ENCODE assay signal across 18 cellular contexts in genomic region chr6:85111481-85112001, GRCh38.
DNase-seq lines count a peak whose midpoint lies in the region; ATAC-seq and TF ChIP-seq lines count a peak whose summit lies in the region.
"Had no signal": no experiment of that assay in that cellular context is flagged by ENCODE, and none has a peak within 500 bp of the region (broad histone marks: within the 10 kb centered on the region; RNA-seq: fewer than 3 reads in every experiment).

No MANE protein-coding gene starts in this region.

- H3K27me3 ChIP-seq in hepatocyte (no peaks in the 10 kb centered on the region), uterus (no peaks in the 10 kb centered on the region)
- H3K27me3 ChIP-seq: BLaER1 treated with 17β-estradiol and CSF1 and Interleukin-3, amounts not matched to agents 10 nM and 100 nM had no signal

- H3K9me2 ChIP-seq in hepatocyte (replicated peaks; ENCODE audit: insufficient read depth): no peaks in the 10 kb centered on the region

- intact Hi-C loops in uterus (cut with DNase I; ENCODE audit: low total_unique reads): no loop called here

- H3K36me3 ChIP-seq in hepatocyte (replicated peaks; ENCODE audit: insufficient read depth, low read depth): no peaks in the 10 kb centered on the region
- no peaks in the 10 kb centered on the region for H3K36me3 ChIP-seq in uterus
- H3K36me3 ChIP-seq: BLaER1 treated with 17β-estradiol and CSF1 and Interleukin-3, amounts not matched to agents 10 nM and 100 nM had no signal

- H3K4me1 Mint-ChIP-seq in brain: peaks cover 43% of the 10 kb centered on the region
- no peaks in the 10 kb centered on the region for H3K4me1 Mint-ChIP-seq in type B pancreatic cell (ENCODE audit: unreplicated experiment)
- no peaks in the 10 kb centered on the region for H3K4me1 Mint-ChIP-seq in activated CD4-positive, alpha-beta T cell treated with anti-CD3 and anti-CD28 coated beads, Interleukin-2, amount 10 ng/mL, durations not matched to agents 7 days and 5 days
- H3K4me1 Mint-ChIP-seq: activated naive CD8-positive, alpha-beta T cell treated with anti-CD3 and anti-CD28 coated beads, Interleukin-2, amount 10 ng/mL, durations not matched to agents 7 days and 5 days; naive thymus-derived CD4-positive, alpha-beta T cell had no signal

- CTCF ChIA-PET in activated CD4-positive, alpha-beta T cell treated with anti-CD3 and anti-CD28 coated beads, Interleukin-2, amount 10 ng/mL, durations not matched to agents 7 days and 5 days (lab: Charles Lee): no interaction called here

- H3K27ac Mint-ChIP-seq in brain (peak overlapping the region; percentile 5 to 78 (median 26)), type B pancreatic cell (no peak overlapping the region)
- H3K27ac Mint-ChIP-seq in activated CD4-positive, alpha-beta T cell treated with anti-CD3 and anti-CD28 coated beads, Interleukin-2, amount 10 ng/mL, durations not matched to agents 7 days and 5 days: no peak overlapping the region
- H3K27ac Mint-ChIP-seq: activated naive CD8-positive, alpha-beta T cell treated with anti-CD3 and anti-CD28 coated beads, Interleukin-2, amount 10 ng/mL, durations not matched to agents 7 days and 5 days; naive thymus-derived CD4-positive, alpha-beta T cell had no signal

- no peak overlapping the region for H2AFZ ChIP-seq in hepatocyte

- no peaks in the 10 kb centered on the region for H3K79me2 ChIP-seq in hepatocyte

- H3K36me3 Mint-ChIP-seq in brain (no peaks in the 10 kb centered on the region), type B pancreatic cell (no peaks in the 10 kb centered on the region)
- H3K36me3 Mint-ChIP-seq in activated CD4-positive, alpha-beta T cell treated with anti-CD3 and anti-CD28 coated beads, Interleukin-2, amount 10 ng/mL, durations not matched to agents 7 days and 5 days (ENCODE audit: low read depth): no peaks in the 10 kb centered on the region
- H3K36me3 Mint-ChIP-seq: activated naive CD8-positive, alpha-beta T cell treated with anti-CD3 and anti-CD28 coated beads, Interleukin-2, amount 10 ng/mL, durations not matched to agents 7 days and 5 days; naive thymus-derived CD4-positive, alpha-beta T cell had no signal

- no peak overlapping the region for H3K4me2 ChIP-seq in hepatocyte
- H3K4me2 ChIP-seq: BLaER1 treated with 17β-estradiol and CSF1 and Interleukin-3, amounts not matched to agents 10 nM and 100 nM had no signal

- POLR2A ChIA-PET in activated CD4-positive, alpha-beta T cell treated with anti-CD3 and anti-CD28 coated beads, Interleukin-2, amount 10 ng/mL, durations not matched to agents 7 days and 5 days (lab: Charles Lee): no interaction called here

- H3K27ac ChIP-seq in hepatocyte (no peak overlapping the region), uterus (peak overlapping the region; percentile 8 to 28)
- H3K27ac ChIP-seq: BLaER1 treated with 17β-estradiol and CSF1 and Interleukin-3, amounts not matched to agents 10 nM and 100 nM had no signal

- H3K9me3 Mint-ChIP-seq in brain (peaks cover 0 to 4% (median 0%) of the 10 kb centered on the region in 5 experiments), type B pancreatic cell (no peaks in the 10 kb centered on the region)
- no peaks in the 10 kb centered on the region for H3K9me3 Mint-ChIP-seq in activated CD4-positive, alpha-beta T cell treated with anti-CD3 and anti-CD28 coated beads, Interleukin-2, amount 10 ng/mL, durations not matched to agents 7 days and 5 days
- H3K9me3 Mint-ChIP-seq: activated naive CD8-positive, alpha-beta T cell treated with anti-CD3 and anti-CD28 coated beads, Interleukin-2, amount 10 ng/mL, durations not matched to agents 7 days and 5 days had no signal

- ATAC-seq in HG02852 (IDR thresholded peaks at IDR 0.05; ENCODE audit: unreplicated experiment): no peak
- ATAC-seq: naive thymus-derived CD4-positive, alpha-beta T cell had no signal

- H3K4me1 ChIP-seq in hepatocyte (ENCODE audit: insufficient read depth): no peaks in the 10 kb centered on the region
- H3K4me1 ChIP-seq in uterus: peaks cover 0 to 6% of the 10 kb centered on the region in 2 donors
- H3K4me1 ChIP-seq: BLaER1 treated with 17β-estradiol and CSF1 and Interleukin-3, amounts not matched to agents 10 nM and 100 nM had no signal

- no peak for TF ChIP-seq POLR2A in uterus (IDR thresholded peaks at IDR 0.05)

- H3K27me3 Mint-ChIP-seq in brain (peaks cover 10% of the 10 kb centered on the region), type B pancreatic cell (no peaks in the 10 kb centered on the region)
- H3K27me3 Mint-ChIP-seq in activated CD4-positive, alpha-beta T cell treated with anti-CD3 and anti-CD28 coated beads, Interleukin-2, amount 10 ng/mL, durations not matched to agents 7 days and 5 days: no peaks in the 10 kb centered on the region
- H3K27me3 Mint-ChIP-seq: activated naive CD8-positive, alpha-beta T cell treated with anti-CD3 and anti-CD28 coated beads, Interleukin-2, amount 10 ng/mL, durations not matched to agents 7 days and 5 days had no signal

- 57% methylated on average over 7 of the region's 7 CpGs for WGBS in hepatocyte (ENCODE audit: low lambda C conversion rate, missing lambda C conversion rate)

- H3K9me3 ChIP-seq in hepatocyte (ENCODE audit: low read depth) (no peaks in the 10 kb centered on the region), uterus (no peaks in the 10 kb centered on the region)
- H3K9me3 ChIP-seq: BLaER1 treated with 17β-estradiol and CSF1 and Interleukin-3, amounts not matched to agents 10 nM and 100 nM had no signal

- TF ChIP-seq CTCF in brain (conservative IDR thresholded peaks at IDR 0.05) (no peak), hepatocyte (IDR thresholded peaks at IDR 0.05; ENCODE audit: poor library complexity) (no peak), uterus (IDR thresholded peaks at IDR 0.05) (no peak), type B pancreatic cell (conservative IDR thresholded peaks at IDR 0.05) (no peak)

- DNase-seq in NCI-H748 (lab: John Stamatoyannopoulos, UW; ENCODE audit: unreplicated experiment) (peak; percentile 65), NCI-H748 treated with DMSO at 0.1 percent for 48 hours (lab: John Stamatoyannopoulos, UW) (no peak), hepatocyte (ENCODE audit: low spot score) (peak; percentile 16), uterus (peak; percentile 48 to 54), type B pancreatic cell (ENCODE audit: extremely low spot score, unreplicated experiment) (no peak)
- no peak for DNase-seq in activated CD4-positive, alpha-beta T cell treated with anti-CD3 and anti-CD28 coated beads, Interleukin-2, amount 10 ng/mL, durations not matched to agents 7 days and 5 days
- DNase-seq: 8988T; activated CD4-positive, CD25-positive, alpha-beta regulatory T cell treated with anti-CD3 and anti-CD28 coated beads, Interleukin-2, amount 50 U/mL, for 72 hours; activated naive CD8-positive, alpha-beta T cell treated with anti-CD3 and anti-CD28 coated beads, Interleukin-2, amount 10 ng/mL, durations not matched to agents 7 days and 5 days; effector memory CD4-positive, alpha-beta T cell; MM.1S; naive thymus-derived CD4-positive, alpha-beta T cell; NCI-H1930; NCI-H510A; SIG-M5 had no signal

- H3K4me3 Mint-ChIP-seq in brain: peak overlapping the region in 2 of 5 experiments; percentile 19 to 58
- no peak overlapping the region for H3K4me3 Mint-ChIP-seq in type B pancreatic cell
- H3K4me3 Mint-ChIP-seq in activated CD4-positive, alpha-beta T cell treated with anti-CD3 and anti-CD28 coated beads, Interleukin-2, amount 10 ng/mL, durations not matched to agents 7 days and 5 days: no peak overlapping the region
- H3K4me3 Mint-ChIP-seq: activated naive CD8-positive, alpha-beta T cell treated with anti-CD3 and anti-CD28 coated beads, Interleukin-2, amount 10 ng/mL, durations not matched to agents 7 days and 5 days; naive thymus-derived CD4-positive, alpha-beta T cell had no signal

- no peaks in the 10 kb centered on the region for H4K20me1 ChIP-seq in hepatocyte (ENCODE audit: insufficient read depth, poor library complexity, severe bottlenecking)
- H4K20me1 ChIP-seq: BLaER1 treated with 17β-estradiol and CSF1 and Interleukin-3, amounts not matched to agents 10 nM and 100 nM had no signal

- no peak overlapping the region for H3K4me3 ChIP-seq in hepatocyte
- H3K4me3 ChIP-seq in uterus: no peak overlapping the region
- H3K4me3 ChIP-seq: BLaER1 treated with 17β-estradiol and CSF1 and Interleukin-3, amounts not matched to agents 10 nM and 100 nM had no signal

Comparison
In these comparisons a context has a peak if more than half of its experiments do, and no peak if none do; other contexts are left out.
1. DNase-seq: peak in NCI-H748 (single experiment), hepatocyte (single experiment) and uterus (2 of 2); none in NCI-H748 treated with DMSO at 0.1 percent for 48 hours (single experiment), type B pancreatic cell (single experiment) and activated CD4-positive, alpha-beta T cell treated with anti-CD3 and anti-CD28 coated beads, Interleukin-2, amount 10 ng/mL, durations not matched to agents 7 days and 5 days (single experiment).
2. H3K27ac Mint-ChIP-seq: peak in brain (5 of 5); none in type B pancreatic cell (single experiment) and activated CD4-positive, alpha-beta T cell treated with anti-CD3 and anti-CD28 coated beads, Interleukin-2, amount 10 ng/mL, durations not matched to agents 7 days and 5 days (single experiment).